ENCODE assay signal across 8 cellular contexts in the genomic region with DNA sequence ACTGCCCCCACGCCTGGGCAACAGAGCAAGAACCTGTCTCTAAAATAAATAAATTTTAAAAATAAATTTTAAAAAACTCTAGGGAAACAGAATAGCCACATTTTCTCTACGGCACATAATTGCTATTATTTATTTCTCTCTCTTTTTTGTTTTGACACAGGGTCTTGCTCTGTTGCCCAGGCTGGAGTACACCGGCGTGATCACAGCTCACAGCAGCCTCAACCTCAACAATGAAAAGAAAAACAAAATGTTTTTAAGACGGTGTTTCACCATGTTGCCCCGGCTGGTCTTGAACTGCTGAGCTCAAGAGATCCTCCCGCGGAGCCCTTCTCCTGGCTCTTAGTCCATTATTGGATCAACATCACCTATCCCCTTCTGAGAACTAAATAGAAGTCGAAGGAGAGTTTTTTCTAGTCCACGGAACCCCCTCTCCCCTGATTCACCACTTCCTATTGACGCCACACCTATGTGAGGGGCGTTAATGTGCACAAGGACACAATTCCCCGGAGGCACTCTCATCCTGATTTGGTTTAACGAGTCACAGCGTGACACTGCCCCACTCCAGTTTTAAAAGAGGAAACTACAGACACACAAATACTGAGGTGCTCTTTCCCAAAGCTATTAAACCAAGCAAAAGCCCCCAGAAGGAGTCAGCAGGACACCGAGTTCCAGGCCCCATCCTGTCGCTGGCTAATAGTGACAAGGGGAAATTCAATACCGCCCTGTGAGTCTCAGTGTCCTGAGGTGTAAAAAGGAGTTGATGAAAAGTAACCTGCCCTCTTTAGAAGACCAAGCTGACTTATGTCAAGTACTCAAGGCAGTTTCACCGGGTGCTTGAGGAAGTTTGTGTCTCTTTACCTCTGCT.
A peak's percentile ranks its signal among the peaks of the same experiment; 100 is the strongest.
DNase-seq lines count a peak whose midpoint lies in the region; ATAC-seq and TF ChIP-seq lines count a peak whose summit lies in the region.

No MANE protein-coding gene starts in this region.

- no peak for TF ChIP-seq CTCF in astrocyte of the cerebellum (IDR thresholded peaks at IDR 0.05; ENCODE audit: low read depth, low read length, missing control alignments)

- ATAC-seq in stimulated activated memory B cell treated with anti-CD40 and anti-IgM and Interleukin-4, amounts not matched to agents 10 μg/mL and 1 μg/mL and 100 μg/mL, for 72 hours = no peak
- ATAC-seq in GM21619 (IDR thresholded peaks at IDR 0.05; ENCODE audit: unreplicated experiment) (no peak), HG02763 (IDR thresholded peaks at IDR 0.05; ENCODE audit: unreplicated experiment) (no peak)

- DNase-seq in NCI-H1417 (lab: John Stamatoyannopoulos, UW) (peak in 2 of 3 experiments; percentile 38 to 68), NCI-H1417 treated with DMSO at 0.1 percent for 48 hours (lab: John Stamatoyannopoulos, UW) (no peak), NCI-H146 treated with DMSO at 0.1 percent for 48 hours (lab: John Stamatoyannopoulos, UW; ENCODE audit: unreplicated experiment) (peak; percentile 24), astrocyte of the cerebellum (ENCODE audit: low read depth) (no peak), islet precursor cell (peak; percentile 73)

- no peaks in the 10 kb centered on the region for H3K9me3 Mint-ChIP-seq in stimulated activated memory B cell treated with anti-CD40 and anti-IgM and Interleukin-4, amounts not matched to agents 10 μg/mL and 1 μg/mL and 100 μg/mL, for 72 hours

- peak overlapping the region; percentile 90 for H3K4me3 Mint-ChIP-seq in stimulated activated memory B cell treated with anti-CD40 and anti-IgM and Interleukin-4, amounts not matched to agents 10 μg/mL and 1 μg/mL and 100 μg/mL, for 72 hours

- in situ Hi-C loops in astrocyte of the cerebellum (cut with HindIII; ENCODE audit: low sequenced_read_pairs) = no loop called here

- no peaks in the 10 kb centered on the region for H3K27me3 Mint-ChIP-seq in stimulated activated memory B cell treated with anti-CD40 and anti-IgM and Interleukin-4, amounts not matched to agents 10 μg/mL and 1 μg/mL and 100 μg/mL, for 72 hours

- H3K4me3 ChIP-seq in astrocyte of the cerebellum (ENCODE audit: low read depth, low read length) = peak overlapping the region; percentile 95

- H3K36me3 Mint-ChIP-seq in stimulated activated memory B cell treated with anti-CD40 and anti-IgM and Interleukin-4, amounts not matched to agents 10 μg/mL and 1 μg/mL and 100 μg/mL, for 72 hours = peaks cover 13% of the 10 kb centered on the region

- peak overlapping the region; percentile 89 for H3K27ac Mint-ChIP-seq in stimulated activated memory B cell treated with anti-CD40 and anti-IgM and Interleukin-4, amounts not matched to agents 10 μg/mL and 1 μg/mL and 100 μg/mL, for 72 hours

- peaks cover 52% of the 10 kb centered on the region for H3K4me1 Mint-ChIP-seq in stimulated activated memory B cell treated with anti-CD40 and anti-IgM and Interleukin-4, amounts not matched to agents 10 μg/mL and 1 μg/mL and 100 μg/mL, for 72 hours

Comparison
In these comparisons a context has a peak if more than half of its experiments do, and no peak if none do; other contexts are left out.
1. DNase-seq: peak in NCI-H1417 (2 of 3), NCI-H146 treated with DMSO at 0.1 percent for 48 hours (single experiment) and islet precursor cell (single experiment); none in NCI-H1417 treated with DMSO at 0.1 percent for 48 hours (single experiment) and astrocyte of the cerebellum (single experiment).